ENCODE assay signal across 17 cellular contexts in the genomic region with DNA sequence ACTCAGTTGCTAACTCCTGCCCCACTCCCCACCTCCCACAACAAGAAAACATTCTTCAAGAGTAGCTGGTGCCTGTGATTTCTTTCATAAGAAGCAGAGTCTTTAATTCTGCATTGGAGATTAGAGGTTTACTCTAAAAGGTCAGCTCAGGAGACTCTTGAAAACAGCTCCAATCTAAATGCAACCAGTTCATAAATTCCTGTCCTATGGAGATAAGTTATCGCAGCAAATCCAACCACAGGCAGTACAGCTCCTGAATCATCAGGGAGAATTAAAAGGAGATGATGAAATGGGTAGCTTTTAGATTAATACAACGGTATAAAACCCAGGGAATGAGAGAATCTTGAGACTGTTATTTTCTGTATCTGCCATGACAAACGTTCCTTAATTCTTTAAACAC.
A peak's percentile ranks its signal among the peaks of the same experiment; 100 is the strongest.
DNase-seq lines count a peak whose midpoint lies in the region; ATAC-seq and TF ChIP-seq lines count a peak whose summit lies in the region.
"Had no signal": no experiment of that assay in that cellular context is flagged by ENCODE, and none has a peak within 500 bp of the region (broad histone marks: within the 10 kb centered on the region; RNA-seq: fewer than 3 reads in every experiment).

No MANE protein-coding gene starts in this region.

- no peak overlapping the region for H3K27ac Mint-ChIP-seq in activated CD4-positive, alpha-beta T cell treated with anti-CD3 and anti-CD28 coated beads, Interleukin-2, amount 10 ng/mL, durations not matched to agents 24 days and 14 days
- H3K27ac Mint-ChIP-seq: CD4-positive, CD25-positive, alpha-beta regulatory T cell; endodermal cell had no signal

- intact Hi-C loops in Panc1 (cut with micrococcal nuclease; ENCODE audit: unreplicated experiment), result no loop called here
- intact Hi-C loops in activated CD4-positive, alpha-beta T cell treated with anti-CD3 and anti-CD28 coated beads, Interleukin-2, amount 10 ng/mL, durations not matched to agents 24 days and 14 days (cut with micrococcal nuclease), result no loop called here

- no peaks in the 10 kb centered on the region for H3K36me3 ChIP-seq in Panc1 (ENCODE audit: control insufficient read depth, insufficient read depth, low read length)

- TF ChIP-seq CTCF in Panc1 (IDR thresholded peaks at IDR 0.05) (no peak), choroid plexus epithelial cell (conservative IDR thresholded peaks at IDR 0.05; ENCODE audit: low read depth, low read length) (no peak), omental fat pad (IDR thresholded peaks at IDR 0.05) (no peak)

- H3K36me3 Mint-ChIP-seq in activated CD4-positive, alpha-beta T cell treated with anti-CD3 and anti-CD28 coated beads, Interleukin-2, amount 10 ng/mL, durations not matched to agents 24 days and 14 days (ENCODE audit: low read depth), result no peaks in the 10 kb centered on the region
- H3K36me3 Mint-ChIP-seq: CD4-positive, CD25-positive, alpha-beta regulatory T cell had no signal

- DNase-seq in EH (ENCODE audit: low read depth) (peak; percentile 83), Panc1 (ENCODE audit: low read depth, low spot score) (no peak), choroid plexus epithelial cell (ENCODE audit: low read depth) (peak; percentile 53), omental fat pad (ENCODE audit: low spot score) (no peak), NCI-H748 (lab: John Stamatoyannopoulos, UW; ENCODE audit: unreplicated experiment) (no peak), T1000 (lab: John Stamatoyannopoulos, UW) (no peak)
- no peak for DNase-seq in activated CD4-positive, alpha-beta T cell treated with anti-CD3 and anti-CD28 coated beads, Interleukin-2, amount 10 ng/mL, durations not matched to agents 24 days and 14 days
- DNase-seq: activated effector memory CD4-positive, alpha-beta T cell treated with anti-CD3 and anti-CD28 coated beads, Interleukin-2, amount 50 U/mL, for 16 hours; CD4-positive, CD25-positive, alpha-beta regulatory T cell; endodermal cell; glutamatergic neuron; NCI-H146; NCI-H524 treated with DMSO at 0.1 percent for 48 hours; right cardiac atrium; Right ventricle myocardium superior; stimulated activated naive CD4-positive, alpha-beta T cell had no signal

- peak overlapping the region; percentile 12 to 39 for H3K4me3 ChIP-seq in Panc1 (ENCODE audit: low read depth in 2 of 2, low read length in 2 of 2)
- H3K4me3 ChIP-seq in choroid plexus epithelial cell (ENCODE audit: low read depth, low read length), result no peak overlapping the region

- H3K9me3 Mint-ChIP-seq in activated CD4-positive, alpha-beta T cell treated with anti-CD3 and anti-CD28 coated beads, Interleukin-2, amount 10 ng/mL, durations not matched to agents 24 days and 14 days, result no peaks in the 10 kb centered on the region
- H3K9me3 Mint-ChIP-seq: endodermal cell had no signal

- ATAC-seq in Panc1 (no peak), omental fat pad (ENCODE audit: low FRiP score) (peak; percentile 46), GM18907 (IDR thresholded peaks at IDR 0.05; ENCODE audit: unreplicated experiment) (no peak)
- ATAC-seq: right cardiac atrium had no signal

- peaks cover 71% of the 10 kb centered on the region for H3K4me1 ChIP-seq in Panc1 (ENCODE audit: control insufficient read depth, insufficient read depth, low read length)

- in situ Hi-C loops in Panc1 (cut with HindIII; ENCODE audit: low pct_unique_long_range_greater_than_20kb, low sequenced_read_pairs), result no loop called here

- TSS peak; percentile 90 for BruUV-seq in Panc1 (replicated peaks; lab: Mats Ljungman, UMichigan)

- H3K4me3 Mint-ChIP-seq in activated CD4-positive, alpha-beta T cell treated with anti-CD3 and anti-CD28 coated beads, Interleukin-2, amount 10 ng/mL, durations not matched to agents 24 days and 14 days, result no peak overlapping the region
- H3K4me3 Mint-ChIP-seq: CD4-positive, CD25-positive, alpha-beta regulatory T cell; endodermal cell had no signal

- H3K27ac ChIP-seq in Panc1 (ENCODE audit: low read length), result peak overlapping the region; percentile 100

- H3K27me3 Mint-ChIP-seq in activated CD4-positive, alpha-beta T cell treated with anti-CD3 and anti-CD28 coated beads, Interleukin-2, amount 10 ng/mL, durations not matched to agents 24 days and 14 days, result peaks cover 8% of the 10 kb centered on the region

- no peaks in the 10 kb centered on the region for H3K9me3 ChIP-seq in Panc1 (ENCODE audit: control insufficient read depth, insufficient read depth, low read depth, low read length)

- CTCF ChIA-PET in Panc1 (lab: Charles Lee), result no interaction called here

- POLR2A ChIA-PET in Panc1 (lab: Charles Lee), result interaction anchor here (0.6 kb wide), 1 partner anchor 173 kb away, joined by 8 read pairs; no protein-coding TSS in a partner anchor

- H3K27me3 ChIP-seq in Panc1 (ENCODE audit: control insufficient read depth, insufficient read depth, low read length), result no peaks in the 10 kb centered on the region

- peaks cover 5% of the 10 kb centered on the region for H3K4me1 Mint-ChIP-seq in activated CD4-positive, alpha-beta T cell treated with anti-CD3 and anti-CD28 coated beads, Interleukin-2, amount 10 ng/mL, durations not matched to agents 24 days and 14 days

Comparison
In these comparisons a context has a peak if more than half of its experiments do, and no peak if none do; other contexts are left out.
1. DNase-seq: peak in EH (single experiment) and choroid plexus epithelial cell (single experiment); none in Panc1 (single experiment), omental fat pad (single experiment), NCI-H748 (single experiment), activated CD4-positive, alpha-beta T cell treated with anti-CD3 and anti-CD28 coated beads, Interleukin-2, amount 10 ng/mL, durations not matched to agents 24 days and 14 days (single experiment) and T1000 (single experiment).